In the genomic region with DNA sequence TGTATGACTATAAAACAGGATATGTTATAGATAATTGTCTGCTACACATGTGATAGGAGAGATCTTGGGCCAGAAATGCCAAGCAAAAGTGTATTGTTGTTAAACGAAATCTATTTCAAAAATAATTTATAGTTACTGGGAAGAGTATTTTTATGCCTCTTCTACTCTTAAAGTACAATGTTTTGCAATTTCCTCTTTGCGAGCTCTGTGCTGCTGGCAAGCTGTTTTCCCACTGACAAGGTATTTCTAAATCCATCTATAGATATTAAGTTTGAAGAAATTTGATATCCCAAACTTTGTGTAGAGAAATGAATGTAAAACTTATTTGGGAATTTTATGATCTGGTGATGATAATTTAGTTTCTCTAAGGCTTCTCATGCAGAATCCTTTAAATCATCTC, we compare ENCODE assay signal across 19 cellular contexts.
"Had no signal": no experiment of that assay in that cellular context is flagged by ENCODE, and none has a peak within 500 bp of the region (broad histone marks: within the 10 kb centered on the region; RNA-seq: fewer than 3 reads in every experiment).

No MANE protein-coding gene starts in this region.

- H3K9me3 ChIP-seq: gastrocnemius medialis, mucosa of descending colon, pancreas, psoas muscle, right atrium auricular region, thoracic aorta had no signal

- H3K4me1 ChIP-seq: gastrocnemius medialis, pancreas, psoas muscle, right atrium auricular region had no signal

- H3K27ac ChIP-seq: gastrocnemius medialis, pancreas, psoas muscle, right atrium auricular region, thoracic aorta had no signal

- H3K4me3 ChIP-seq: gastrocnemius medialis, mucosa of descending colon, pancreas, psoas muscle, right atrium auricular region, thoracic aorta had no signal

- ATAC-seq: gastrocnemius medialis, left cardiac atrium, mucosa of descending colon, pancreas, psoas muscle had no signal

- H3K27me3 ChIP-seq: gastrocnemius medialis, pancreas, right atrium auricular region had no signal

- DNase-seq: activated gamma-delta T cell treated with Interleukin-2 at 50 U/mL for 16 hours; activated T-cell treated with anti-CD3 and anti-CD28 coated beads, Interleukin-2, amount 50 U/mL, for 1 hour; amniotic stem cell; cerebellar nuclear complex; effector CD4-positive, alpha-beta T cell; erythroblast; gastrocnemius medialis; hypothalamus; islet precursor cell; left cardiac atrium; mucosa of descending colon; nephron progenitor cell; pancreas; psoas muscle; stimulated activated CD4-positive, alpha-beta T cell treated with anti-CD3 and anti-CD28 coated beads, Interleukin-4, amount 100 ng/mL, for 24 hours; stimulated activated naive CD4-positive, alpha-beta T cell treated with Interleukin-2 at 50 U/mL for 16 hours; T-helper 1 cell had no signal

- H3K36me3 ChIP-seq: gastrocnemius medialis, pancreas, right atrium auricular region, thoracic aorta had no signal
